In genomic region chr6:30508890-30509736, GRCh38 we compare ENCODE assay signal across 1 cellular context.
TF ChIP-seq lines count a peak whose summit lies in the region.

No MANE protein-coding gene starts in this region.

TF ChIP-seq in K562, 482 proteins besides CTCF, POLR2A, EP300 and RAD21 (continued from another document and continues in another):
- no peak for TF ChIP-seq KDM4B (IDR thresholded peaks at IDR 0.05; ENCODE audit: borderline replicate concordance in 2 of 2, low read depth in 1 of 2)
- TF ChIP-seq ZNF311 (CRISPR knock-in tag; IDR thresholded peaks at IDR 0.05): peak; percentile 39; the same call in 1 of the 2 replicates
- TF ChIP-seq BMI1 (IDR thresholded peaks at IDR 0.05; ENCODE audit: low read length): no peak
- TF ChIP-seq HIVEP1 (CRISPR knock-in tag; IDR thresholded peaks at IDR 0.05): no peak
- TF ChIP-seq POLR3A (IDR thresholded peaks at IDR 0.05; ENCODE audit: borderline replicate concordance, extremely low read depth, insufficient read depth, insufficient read length): no peak
- TF ChIP-seq ZNF444 (CRISPR knock-in tag; IDR thresholded peaks at IDR 0.05): no peak
- TF ChIP-seq ZNF347 (CRISPR knock-in tag; IDR thresholded peaks at IDR 0.05; ENCODE audit: low read depth): no peak
- TF ChIP-seq PATZ1 (CRISPR knock-in tag; IDR thresholded peaks at IDR 0.05; ENCODE audit: borderline replicate concordance): no peak
- TF ChIP-seq, protein P1, sequence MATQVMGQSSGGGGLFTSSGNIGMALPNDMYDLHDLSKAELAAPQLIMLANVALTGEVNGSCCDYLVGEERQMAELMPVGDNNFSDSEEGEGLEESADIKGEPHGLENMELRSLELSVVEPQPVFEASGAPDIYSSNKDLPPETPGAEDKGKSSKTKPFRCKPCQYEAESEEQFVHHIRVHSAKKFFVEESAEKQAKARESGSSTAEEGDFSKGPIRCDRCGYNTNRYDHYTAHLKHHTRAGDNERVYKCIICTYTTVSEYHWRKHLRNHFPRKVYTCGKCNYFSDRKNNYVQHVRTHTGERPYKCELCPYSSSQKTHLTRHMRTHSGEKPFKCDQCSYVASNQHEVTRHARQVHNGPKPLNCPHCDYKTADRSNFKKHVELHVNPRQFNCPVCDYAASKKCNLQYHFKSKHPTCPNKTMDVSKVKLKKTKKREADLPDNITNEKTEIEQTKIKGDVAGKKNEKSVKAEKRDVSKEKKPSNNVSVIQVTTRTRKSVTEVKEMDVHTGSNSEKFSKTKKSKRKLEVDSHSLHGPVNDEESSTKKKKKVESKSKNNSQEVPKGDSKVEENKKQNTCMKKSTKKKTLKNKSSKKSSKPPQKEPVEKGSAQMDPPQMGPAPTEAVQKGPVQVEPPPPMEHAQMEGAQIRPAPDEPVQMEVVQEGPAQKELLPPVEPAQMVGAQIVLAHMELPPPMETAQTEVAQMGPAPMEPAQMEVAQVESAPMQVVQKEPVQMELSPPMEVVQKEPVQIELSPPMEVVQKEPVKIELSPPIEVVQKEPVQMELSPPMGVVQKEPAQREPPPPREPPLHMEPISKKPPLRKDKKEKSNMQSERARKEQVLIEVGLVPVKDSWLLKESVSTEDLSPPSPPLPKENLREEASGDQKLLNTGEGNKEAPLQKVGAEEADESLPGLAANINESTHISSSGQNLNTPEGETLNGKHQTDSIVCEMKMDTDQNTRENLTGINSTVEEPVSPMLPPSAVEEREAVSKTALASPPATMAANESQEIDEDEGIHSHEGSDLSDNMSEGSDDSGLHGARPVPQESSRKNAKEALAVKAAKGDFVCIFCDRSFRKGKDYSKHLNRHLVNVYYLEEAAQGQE (CRISPR knock-in tag; IDR thresholded peaks at IDR 0.05; ENCODE audit: low read depth): no peak
- peak; percentile 30; the same call in 1 of the 2 replicates for TF ChIP-seq L3MBTL2 (IDR thresholded peaks at IDR 0.05)
- TF ChIP-seq FOXK2 (conservative IDR thresholded peaks at IDR 0.05 in 1 of 2, IDR thresholded peaks at IDR 0.05 in 1 of 2; ENCODE audit: low read depth in 2 of 2): no peak
- TF ChIP-seq ARHGAP35 (IDR thresholded peaks at IDR 0.05; ENCODE audit: partially characterized antibody): no peak
- peak; percentile 51; the same call in 1 of the 2 replicates for TF ChIP-seq SMARCA4 (IDR thresholded peaks at IDR 0.05)
- TF ChIP-seq HNRNPLL (IDR thresholded peaks at IDR 0.05; ENCODE audit: low read depth, low read length, poor library complexity, severe bottlenecking): no peak
- no peak for TF ChIP-seq USF2 (CRISPR knock-in tag; IDR thresholded peaks at IDR 0.05)
- no peak for TF ChIP-seq HMG20B (CRISPR knock-in tag; IDR thresholded peaks at IDR 0.05)
- peak; percentile 31; the same call in 1 of the 2 replicates for TF ChIP-seq ARID1B (IDR thresholded peaks at IDR 0.05)
- TF ChIP-seq HES1 (IDR thresholded peaks at IDR 0.05; ENCODE audit: low read depth): no peak
- TF ChIP-seq ATF1 (CRISPR knock-in tag; IDR thresholded peaks at IDR 0.05): no peak
- 0 out of 2 replicates have a peak, but pooled peaks have one; percentile 11 for TF ChIP-seq ATF1 (tag; IDR thresholded peaks at IDR 0.05)
- no peak for TF ChIP-seq ADNP (tag; IDR thresholded peaks at IDR 0.05)
- no peak for TF ChIP-seq GATAD2B (IDR thresholded peaks at IDR 0.05; ENCODE audit: borderline replicate concordance)
- no peak for TF ChIP-seq HNRNPH1 (optimal IDR thresholded peaks at IDR 0.05; ENCODE audit: low read depth, low read length)
- no peak for TF ChIP-seq CBX1 (IDR thresholded peaks at IDR 0.05; ENCODE audit: low read depth)
- no peak for TF ChIP-seq SUPT5H (IDR thresholded peaks at IDR 0.05)
- TF ChIP-seq, protein P2, sequence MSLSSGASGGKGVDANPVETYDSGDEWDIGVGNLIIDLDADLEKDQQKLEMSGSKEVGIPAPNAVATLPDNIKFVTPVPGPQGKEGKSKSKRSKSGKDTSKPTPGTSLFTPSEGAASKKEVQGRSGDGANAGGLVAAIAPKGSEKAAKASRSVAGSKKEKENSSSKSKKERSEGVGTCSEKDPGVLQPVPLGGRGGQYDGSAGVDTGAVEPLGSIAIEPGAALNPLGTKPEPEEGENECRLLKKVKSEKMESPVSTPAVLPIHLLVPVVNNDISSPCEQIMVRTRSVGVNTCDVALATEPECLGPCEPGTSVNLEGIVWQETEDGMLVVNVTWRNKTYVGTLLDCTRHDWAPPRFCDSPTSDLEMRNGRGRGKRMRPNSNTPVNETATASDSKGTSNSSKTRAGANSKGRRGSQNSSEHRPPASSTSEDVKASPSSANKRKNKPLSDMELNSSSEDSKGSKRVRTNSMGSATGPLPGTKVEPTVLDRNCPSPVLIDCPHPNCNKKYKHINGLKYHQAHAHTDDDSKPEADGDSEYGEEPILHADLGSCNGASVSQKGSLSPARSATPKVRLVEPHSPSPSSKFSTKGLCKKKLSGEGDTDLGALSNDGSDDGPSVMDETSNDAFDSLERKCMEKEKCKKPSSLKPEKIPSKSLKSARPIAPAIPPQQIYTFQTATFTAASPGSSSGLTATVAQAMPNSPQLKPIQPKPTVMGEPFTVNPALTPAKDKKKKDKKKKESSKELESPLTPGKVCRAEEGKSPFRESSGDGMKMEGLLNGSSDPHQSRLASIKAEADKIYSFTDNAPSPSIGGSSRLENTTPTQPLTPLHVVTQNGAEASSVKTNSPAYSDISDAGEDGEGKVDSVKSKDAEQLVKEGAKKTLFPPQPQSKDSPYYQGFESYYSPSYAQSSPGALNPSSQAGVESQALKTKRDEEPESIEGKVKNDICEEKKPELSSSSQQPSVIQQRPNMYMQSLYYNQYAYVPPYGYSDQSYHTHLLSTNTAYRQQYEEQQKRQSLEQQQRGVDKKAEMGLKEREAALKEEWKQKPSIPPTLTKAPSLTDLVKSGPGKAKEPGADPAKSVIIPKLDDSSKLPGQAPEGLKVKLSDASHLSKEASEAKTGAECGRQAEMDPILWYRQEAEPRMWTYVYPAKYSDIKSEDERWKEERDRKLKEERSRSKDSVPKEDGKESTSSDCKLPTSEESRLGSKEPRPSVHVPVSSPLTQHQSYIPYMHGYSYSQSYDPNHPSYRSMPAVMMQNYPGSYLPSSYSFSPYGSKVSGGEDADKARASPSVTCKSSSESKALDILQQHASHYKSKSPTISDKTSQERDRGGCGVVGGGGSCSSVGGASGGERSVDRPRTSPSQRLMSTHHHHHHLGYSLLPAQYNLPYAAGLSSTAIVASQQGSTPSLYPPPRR (CRISPR knock-in tag; IDR thresholded peaks at IDR 0.05; ENCODE audit: borderline replicate concordance): no peak
- TF ChIP-seq SRF (CRISPR knock-in tag; IDR thresholded peaks at IDR 0.05): no peak
- TF ChIP-seq, protein P3, sequence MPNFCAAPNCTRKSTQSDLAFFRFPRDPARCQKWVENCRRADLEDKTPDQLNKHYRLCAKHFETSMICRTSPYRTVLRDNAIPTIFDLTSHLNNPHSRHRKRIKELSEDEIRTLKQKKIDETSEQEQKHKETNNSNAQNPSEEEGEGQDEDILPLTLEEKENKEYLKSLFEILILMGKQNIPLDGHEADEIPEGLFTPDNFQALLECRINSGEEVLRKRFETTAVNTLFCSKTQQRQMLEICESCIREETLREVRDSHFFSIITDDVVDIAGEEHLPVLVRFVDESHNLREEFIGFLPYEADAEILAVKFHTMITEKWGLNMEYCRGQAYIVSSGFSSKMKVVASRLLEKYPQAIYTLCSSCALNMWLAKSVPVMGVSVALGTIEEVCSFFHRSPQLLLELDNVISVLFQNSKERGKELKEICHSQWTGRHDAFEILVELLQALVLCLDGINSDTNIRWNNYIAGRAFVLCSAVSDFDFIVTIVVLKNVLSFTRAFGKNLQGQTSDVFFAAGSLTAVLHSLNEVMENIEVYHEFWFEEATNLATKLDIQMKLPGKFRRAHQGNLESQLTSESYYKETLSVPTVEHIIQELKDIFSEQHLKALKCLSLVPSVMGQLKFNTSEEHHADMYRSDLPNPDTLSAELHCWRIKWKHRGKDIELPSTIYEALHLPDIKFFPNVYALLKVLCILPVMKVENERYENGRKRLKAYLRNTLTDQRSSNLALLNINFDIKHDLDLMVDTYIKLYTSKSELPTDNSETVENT (CRISPR knock-in tag; IDR thresholded peaks at IDR 0.05): no peak
- no peak for TF ChIP-seq KLF1 (tag; IDR thresholded peaks at IDR 0.05)
- TF ChIP-seq SMAD2 (IDR thresholded peaks at IDR 0.05; ENCODE audit: low read depth, low read length): no peak
- TF ChIP-seq, protein P4, sequence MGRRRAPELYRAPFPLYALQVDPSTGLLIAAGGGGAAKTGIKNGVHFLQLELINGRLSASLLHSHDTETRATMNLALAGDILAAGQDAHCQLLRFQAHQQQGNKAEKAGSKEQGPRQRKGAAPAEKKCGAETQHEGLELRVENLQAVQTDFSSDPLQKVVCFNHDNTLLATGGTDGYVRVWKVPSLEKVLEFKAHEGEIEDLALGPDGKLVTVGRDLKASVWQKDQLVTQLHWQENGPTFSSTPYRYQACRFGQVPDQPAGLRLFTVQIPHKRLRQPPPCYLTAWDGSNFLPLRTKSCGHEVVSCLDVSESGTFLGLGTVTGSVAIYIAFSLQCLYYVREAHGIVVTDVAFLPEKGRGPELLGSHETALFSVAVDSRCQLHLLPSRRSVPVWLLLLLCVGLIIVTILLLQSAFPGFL (CRISPR knock-in tag; IDR thresholded peaks at IDR 0.05): no peak
- no peak for TF ChIP-seq CBX8 (IDR thresholded peaks at IDR 0.05; ENCODE audit: borderline replicate concordance, extremely low read depth, low read depth, low read length, poor library complexity, severe bottlenecking)
- TF ChIP-seq JUND (IDR thresholded peaks at IDR 0.05; ENCODE audit: borderline replicate concordance, low read depth, low read length): no peak
- TF ChIP-seq JUND (tag; IDR thresholded peaks at IDR 0.05; ENCODE audit: borderline replicate concordance, low read depth, low read length): no peak
- no peak for TF ChIP-seq TGIF2 (CRISPR knock-in tag; IDR thresholded peaks at IDR 0.05)
- TF ChIP-seq, protein P5, sequence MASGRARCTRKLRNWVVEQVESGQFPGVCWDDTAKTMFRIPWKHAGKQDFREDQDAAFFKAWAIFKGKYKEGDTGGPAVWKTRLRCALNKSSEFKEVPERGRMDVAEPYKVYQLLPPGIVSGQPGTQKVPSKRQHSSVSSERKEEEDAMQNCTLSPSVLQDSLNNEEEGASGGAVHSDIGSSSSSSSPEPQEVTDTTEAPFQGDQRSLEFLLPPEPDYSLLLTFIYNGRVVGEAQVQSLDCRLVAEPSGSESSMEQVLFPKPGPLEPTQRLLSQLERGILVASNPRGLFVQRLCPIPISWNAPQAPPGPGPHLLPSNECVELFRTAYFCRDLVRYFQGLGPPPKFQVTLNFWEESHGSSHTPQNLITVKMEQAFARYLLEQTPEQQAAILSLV (tag; IDR thresholded peaks at IDR 0.05): no peak
- TF ChIP-seq, protein P6, sequence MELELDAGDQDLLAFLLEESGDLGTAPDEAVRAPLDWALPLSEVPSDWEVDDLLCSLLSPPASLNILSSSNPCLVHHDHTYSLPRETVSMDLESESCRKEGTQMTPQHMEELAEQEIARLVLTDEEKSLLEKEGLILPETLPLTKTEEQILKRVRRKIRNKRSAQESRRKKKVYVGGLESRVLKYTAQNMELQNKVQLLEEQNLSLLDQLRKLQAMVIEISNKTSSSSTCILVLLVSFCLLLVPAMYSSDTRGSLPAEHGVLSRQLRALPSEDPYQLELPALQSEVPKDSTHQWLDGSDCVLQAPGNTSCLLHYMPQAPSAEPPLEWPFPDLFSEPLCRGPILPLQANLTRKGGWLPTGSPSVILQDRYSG (tag; conservative IDR thresholded peaks at IDR 0.05; ENCODE audit: low read depth): no peak
- no peak for TF ChIP-seq ZNF77 (CRISPR knock-in tag; IDR thresholded peaks at IDR 0.05)
- no peak for TF ChIP-seq ZNF668 (CRISPR knock-in tag; IDR thresholded peaks at IDR 0.05)
- no peak for TF ChIP-seq CBX2 (IDR thresholded peaks at IDR 0.05; ENCODE audit: insufficient read depth, low read length, poor library complexity, severe bottlenecking)
- TF ChIP-seq ZNF124 (CRISPR knock-in tag; IDR thresholded peaks at IDR 0.05): no peak
- no peak for TF ChIP-seq FOXK1 (CRISPR knock-in tag; IDR thresholded peaks at IDR 0.05; ENCODE audit: borderline replicate concordance)
- no peak for TF ChIP-seq ELK1 (CRISPR knock-in tag; IDR thresholded peaks at IDR 0.05)
- no peak for TF ChIP-seq CBFB (CRISPR knock-in tag; IDR thresholded peaks at IDR 0.05)
- no peak for TF ChIP-seq ZNF224 (CRISPR knock-in tag; IDR thresholded peaks at IDR 0.05)
